In the genomic region with DNA sequence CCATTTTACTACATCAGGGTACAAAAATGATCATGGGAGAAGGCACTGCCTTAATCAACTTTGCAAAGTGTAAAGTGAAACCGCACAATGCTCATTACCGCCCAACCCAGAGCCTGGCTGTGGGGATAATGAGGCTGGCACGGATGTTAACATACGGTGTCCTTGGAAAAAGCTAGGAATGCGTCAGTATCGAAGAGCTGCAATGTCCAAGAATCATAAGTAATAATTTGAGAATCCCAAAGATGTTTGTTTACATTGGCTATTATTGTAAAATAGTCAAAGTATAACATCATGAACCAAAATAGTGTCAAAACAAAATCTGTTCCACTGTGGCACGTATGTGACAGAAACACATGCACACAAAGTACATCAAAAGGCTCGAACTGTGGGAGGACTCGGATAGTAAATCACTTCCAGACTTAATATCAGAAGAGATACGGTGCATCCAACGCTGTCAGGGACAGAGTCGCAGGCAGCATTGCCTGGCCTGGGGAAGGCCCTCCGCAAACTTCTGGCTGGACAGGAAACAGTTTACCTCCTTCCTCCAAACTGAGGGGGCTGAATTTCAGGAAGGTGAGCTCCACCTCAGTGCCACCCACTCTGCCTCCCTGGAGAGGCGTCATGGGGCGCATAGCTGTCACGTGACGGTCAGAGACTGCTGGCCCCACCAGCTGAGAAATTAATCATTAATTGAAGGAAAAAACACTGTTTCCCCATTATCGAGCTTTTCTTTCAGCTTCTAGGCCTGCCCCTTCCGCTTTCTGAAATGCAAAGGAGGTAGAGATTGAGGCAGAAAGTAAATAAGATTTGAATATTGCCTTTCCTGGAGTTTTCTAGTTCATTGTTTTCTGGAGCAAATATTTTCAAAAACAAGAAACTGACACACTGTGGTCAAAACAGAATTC, we compare ENCODE assay signal across 1 cellular context.
TF ChIP-seq lines count a peak whose summit lies in the region.

No MANE protein-coding gene starts in this region.

TF ChIP-seq in HepG2, 621 proteins besides CTCF, POLR2A, EP300 and RAD21 (continued from another document and continues in another):
- TF ChIP-seq, protein P1, sequence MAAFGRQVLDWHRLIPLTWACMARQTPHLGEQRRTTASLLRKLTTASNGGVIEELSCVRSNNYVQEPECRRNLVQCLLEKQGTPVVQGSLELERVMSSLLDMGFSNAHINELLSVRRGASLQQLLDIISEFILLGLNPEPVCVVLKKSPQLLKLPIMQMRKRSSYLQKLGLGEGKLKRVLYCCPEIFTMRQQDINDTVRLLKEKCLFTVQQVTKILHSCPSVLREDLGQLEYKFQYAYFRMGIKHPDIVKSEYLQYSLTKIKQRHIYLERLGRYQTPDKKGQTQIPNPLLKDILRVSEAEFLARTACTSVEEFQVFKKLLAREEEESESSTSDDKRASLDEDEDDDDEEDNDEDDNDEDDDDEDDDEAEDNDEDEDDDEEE (CRISPR knock-in tag; IDR thresholded peaks at IDR 0.05), result peak; percentile 80
- peak; percentile 72 for TF ChIP-seq CREM (IDR thresholded peaks at IDR 0.05)
- TF ChIP-seq CREM (CRISPR knock-in tag; IDR thresholded peaks at IDR 0.05), result no peak
- peak; percentile 81; the same call in 1 of the 2 replicates for TF ChIP-seq FOXC1 (CRISPR knock-in tag; IDR thresholded peaks at IDR 0.05; ENCODE audit: borderline replicate concordance)
- TF ChIP-seq DNMT1 (CRISPR knock-in tag; IDR thresholded peaks at IDR 0.05), result no peak
- TF ChIP-seq, protein P2, sequence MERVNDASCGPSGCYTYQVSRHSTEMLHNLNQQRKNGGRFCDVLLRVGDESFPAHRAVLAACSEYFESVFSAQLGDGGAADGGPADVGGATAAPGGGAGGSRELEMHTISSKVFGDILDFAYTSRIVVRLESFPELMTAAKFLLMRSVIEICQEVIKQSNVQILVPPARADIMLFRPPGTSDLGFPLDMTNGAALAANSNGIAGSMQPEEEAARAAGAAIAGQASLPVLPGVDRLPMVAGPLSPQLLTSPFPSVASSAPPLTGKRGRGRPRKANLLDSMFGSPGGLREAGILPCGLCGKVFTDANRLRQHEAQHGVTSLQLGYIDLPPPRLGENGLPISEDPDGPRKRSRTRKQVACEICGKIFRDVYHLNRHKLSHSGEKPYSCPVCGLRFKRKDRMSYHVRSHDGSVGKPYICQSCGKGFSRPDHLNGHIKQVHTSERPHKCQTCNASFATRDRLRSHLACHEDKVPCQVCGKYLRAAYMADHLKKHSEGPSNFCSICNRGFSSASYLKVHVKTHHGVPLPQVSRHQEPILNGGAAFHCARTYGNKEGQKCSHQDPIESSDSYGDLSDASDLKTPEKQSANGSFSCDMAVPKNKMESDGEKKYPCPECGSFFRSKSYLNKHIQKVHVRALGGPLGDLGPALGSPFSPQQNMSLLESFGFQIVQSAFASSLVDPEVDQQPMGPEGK (CRISPR knock-in tag; IDR thresholded peaks at IDR 0.05), result peak; percentile 96
- TF ChIP-seq, protein P3, sequence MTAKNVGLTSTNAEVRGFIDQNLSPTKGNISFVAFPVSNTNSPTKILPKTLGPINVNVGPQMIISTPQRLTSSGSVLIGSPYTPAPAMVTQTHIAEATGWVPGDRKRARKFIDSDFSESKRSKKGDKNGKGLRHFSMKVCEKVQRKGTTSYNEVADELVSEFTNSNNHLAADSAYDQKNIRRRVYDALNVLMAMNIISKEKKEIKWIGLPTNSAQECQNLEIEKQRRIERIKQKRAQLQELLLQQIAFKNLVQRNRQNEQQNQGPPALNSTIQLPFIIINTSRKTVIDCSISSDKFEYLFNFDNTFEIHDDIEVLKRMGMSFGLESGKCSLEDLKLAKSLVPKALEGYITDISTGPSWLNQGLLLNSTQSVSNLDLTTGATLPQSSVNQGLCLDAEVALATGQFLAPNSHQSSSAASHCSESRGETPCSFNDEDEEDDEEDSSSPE (CRISPR knock-in tag; IDR thresholded peaks at IDR 0.05), result peak; percentile 57; the same call in 1 of the 2 replicates
- TF ChIP-seq, protein P4, sequence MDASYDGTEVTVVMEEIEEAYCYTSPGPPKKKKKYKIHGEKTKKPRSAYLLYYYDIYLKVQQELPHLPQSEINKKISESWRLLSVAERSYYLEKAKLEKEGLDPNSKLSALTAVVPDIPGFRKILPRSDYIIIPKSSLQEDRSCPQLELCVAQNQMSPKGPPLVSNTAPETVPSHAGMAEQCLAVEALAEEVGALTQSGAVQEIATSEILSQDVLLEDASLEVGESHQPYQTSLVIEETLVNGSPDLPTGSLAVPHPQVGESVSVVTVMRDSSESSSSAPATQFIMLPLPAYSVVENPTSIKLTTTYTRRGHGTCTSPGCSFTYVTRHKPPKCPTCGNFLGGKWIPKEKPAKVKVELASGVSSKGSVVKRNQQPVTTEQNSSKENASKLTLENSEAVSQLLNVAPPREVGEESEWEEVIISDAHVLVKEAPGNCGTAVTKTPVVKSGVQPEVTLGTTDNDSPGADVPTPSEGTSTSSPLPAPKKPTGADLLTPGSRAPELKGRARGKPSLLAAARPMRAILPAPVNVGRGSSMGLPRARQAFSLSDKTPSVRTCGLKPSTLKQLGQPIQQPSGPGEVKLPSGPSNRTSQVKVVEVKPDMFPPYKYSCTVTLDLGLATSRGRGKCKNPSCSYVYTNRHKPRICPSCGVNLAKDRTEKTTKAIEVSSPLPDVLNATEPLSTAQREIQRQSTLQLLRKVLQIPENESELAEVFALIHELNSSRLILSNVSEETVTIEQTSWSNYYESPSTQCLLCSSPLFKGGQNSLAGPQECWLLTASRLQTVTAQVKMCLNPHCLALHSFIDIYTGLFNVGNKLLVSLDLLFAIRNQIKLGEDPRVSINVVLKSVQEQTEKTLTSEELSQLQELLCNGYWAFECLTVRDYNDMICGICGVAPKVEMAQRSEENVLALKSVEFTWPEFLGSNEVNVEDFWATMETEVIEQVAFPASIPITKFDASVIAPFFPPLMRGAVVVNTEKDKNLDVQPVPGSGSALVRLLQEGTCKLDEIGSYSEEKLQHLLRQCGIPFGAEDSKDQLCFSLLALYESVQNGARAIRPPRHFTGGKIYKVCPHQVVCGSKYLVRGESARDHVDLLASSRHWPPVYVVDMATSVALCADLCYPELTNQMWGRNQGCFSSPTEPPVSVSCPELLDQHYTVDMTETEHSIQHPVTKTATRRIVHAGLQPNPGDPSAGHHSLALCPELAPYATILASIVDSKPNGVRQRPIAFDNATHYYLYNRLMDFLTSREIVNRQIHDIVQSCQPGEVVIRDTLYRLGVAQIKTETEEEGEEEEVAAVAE (CRISPR knock-in tag; IDR thresholded peaks at IDR 0.05; ENCODE audit: borderline replicate concordance), result peak; percentile 71; the same call in 1 of the 2 replicates
- TF ChIP-seq, protein P5, sequence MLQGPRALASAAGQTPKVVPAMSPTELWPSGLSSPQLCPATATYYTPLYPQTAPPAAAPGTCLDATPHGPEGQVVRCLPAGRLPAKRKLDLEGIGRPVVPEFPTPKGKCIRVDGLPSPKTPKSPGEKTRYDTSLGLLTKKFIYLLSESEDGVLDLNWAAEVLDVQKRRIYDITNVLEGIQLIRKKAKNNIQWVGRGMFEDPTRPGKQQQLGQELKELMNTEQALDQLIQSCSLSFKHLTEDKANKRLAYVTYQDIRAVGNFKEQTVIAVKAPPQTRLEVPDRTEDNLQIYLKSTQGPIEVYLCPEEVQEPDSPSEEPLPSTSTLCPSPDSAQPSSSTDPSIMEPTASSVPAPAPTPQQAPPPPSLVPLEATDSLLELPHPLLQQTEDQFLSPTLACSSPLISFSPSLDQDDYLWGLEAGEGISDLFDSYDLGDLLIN (CRISPR knock-in tag; IDR thresholded peaks at IDR 0.05; ENCODE audit: borderline replicate concordance), result 0 out of 2 replicates have a peak, but pooled peaks have one; percentile 55
- TF ChIP-seq ZNF484 (CRISPR knock-in tag; IDR thresholded peaks at IDR 0.05; ENCODE audit: borderline replicate concordance, low read depth), result no peak
- TF ChIP-seq SAP130 (CRISPR knock-in tag; IDR thresholded peaks at IDR 0.05; ENCODE audit: low read depth), result peak; percentile 98
- no peak for TF ChIP-seq SRSF1 (optimal IDR thresholded peaks at IDR 0.05; ENCODE audit: low read depth, low read length)
- TF ChIP-seq FOXO1 (CRISPR knock-in tag; IDR thresholded peaks at IDR 0.05), result peak; percentile 75; the same call in 1 of the 2 replicates
- peak; percentile 51 for TF ChIP-seq PHF5A (CRISPR knock-in tag; IDR thresholded peaks at IDR 0.05; ENCODE audit: low read depth, unreplicated experiment)
- TF ChIP-seq ZNF572 (CRISPR knock-in tag; IDR thresholded peaks at IDR 0.05), result peak; percentile 52; the same call in 1 of the 2 replicates
- TF ChIP-seq, protein P6, sequence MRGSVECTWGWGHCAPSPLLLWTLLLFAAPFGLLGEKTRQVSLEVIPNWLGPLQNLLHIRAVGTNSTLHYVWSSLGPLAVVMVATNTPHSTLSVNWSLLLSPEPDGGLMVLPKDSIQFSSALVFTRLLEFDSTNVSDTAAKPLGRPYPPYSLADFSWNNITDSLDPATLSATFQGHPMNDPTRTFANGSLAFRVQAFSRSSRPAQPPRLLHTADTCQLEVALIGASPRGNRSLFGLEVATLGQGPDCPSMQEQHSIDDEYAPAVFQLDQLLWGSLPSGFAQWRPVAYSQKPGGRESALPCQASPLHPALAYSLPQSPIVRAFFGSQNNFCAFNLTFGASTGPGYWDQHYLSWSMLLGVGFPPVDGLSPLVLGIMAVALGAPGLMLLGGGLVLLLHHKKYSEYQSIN (CRISPR knock-in tag; IDR thresholded peaks at IDR 0.05; ENCODE audit: borderline replicate concordance), result no peak
- no peak for TF ChIP-seq ZNF777 (CRISPR knock-in tag; IDR thresholded peaks at IDR 0.05)
- peak; percentile 96 for TF ChIP-seq MED1 (CRISPR knock-in tag; IDR thresholded peaks at IDR 0.05)
- peak; percentile 4; the same call in 1 of the 2 replicates for TF ChIP-seq FOXP1 (IDR thresholded peaks at IDR 0.05)
- peak; percentile 84 for TF ChIP-seq FOXP1 (CRISPR knock-in tag; IDR thresholded peaks at IDR 0.05)
- TF ChIP-seq CBX2 (IDR thresholded peaks at IDR 0.05; ENCODE audit: low read depth, low read length), result no peak
- TF ChIP-seq CBX2 (CRISPR knock-in tag; IDR thresholded peaks at IDR 0.05; ENCODE audit: low read depth), result 0 out of 2 replicates have a peak, but pooled peaks have one; percentile 27
- TF ChIP-seq, protein P7, sequence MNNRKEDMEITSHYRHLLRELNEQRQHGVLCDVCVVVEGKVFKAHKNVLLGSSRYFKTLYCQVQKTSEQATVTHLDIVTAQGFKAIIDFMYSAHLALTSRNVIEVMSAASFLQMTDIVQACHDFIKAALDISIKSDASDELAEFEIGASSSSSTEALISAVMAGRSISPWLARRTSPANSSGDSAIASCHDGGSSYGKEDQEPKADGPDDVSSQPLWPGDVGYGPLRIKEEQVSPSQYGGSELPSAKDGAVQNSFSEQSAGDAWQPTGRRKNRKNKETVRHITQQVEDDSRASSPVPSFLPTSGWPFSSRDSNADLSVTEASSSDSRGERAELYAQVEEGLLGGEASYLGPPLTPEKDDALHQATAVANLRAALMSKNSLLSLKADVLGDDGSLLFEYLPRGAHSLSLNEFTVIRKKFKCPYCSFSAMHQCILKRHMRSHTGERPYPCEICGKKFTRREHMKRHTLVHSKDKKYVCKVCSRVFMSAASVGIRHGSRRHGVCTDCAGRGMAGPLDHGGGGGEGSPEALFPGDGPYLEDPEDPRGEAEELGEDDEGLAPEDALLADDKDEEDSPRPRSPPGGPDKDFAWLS (CRISPR knock-in tag; IDR thresholded peaks at IDR 0.05; ENCODE audit: borderline replicate concordance), result no peak
- peak; percentile 78; the same call in 1 of the 2 replicates for TF ChIP-seq POLR2AphosphoS2 (IDR thresholded peaks at IDR 0.05; ENCODE audit: low read depth, low read length)
- TF ChIP-seq ZMAT3 (CRISPR knock-in tag; conservative IDR thresholded peaks at IDR 0.05), result peak; percentile 67
- no peak for TF ChIP-seq WIZ (CRISPR knock-in tag; IDR thresholded peaks at IDR 0.05)
- TF ChIP-seq, protein P8, sequence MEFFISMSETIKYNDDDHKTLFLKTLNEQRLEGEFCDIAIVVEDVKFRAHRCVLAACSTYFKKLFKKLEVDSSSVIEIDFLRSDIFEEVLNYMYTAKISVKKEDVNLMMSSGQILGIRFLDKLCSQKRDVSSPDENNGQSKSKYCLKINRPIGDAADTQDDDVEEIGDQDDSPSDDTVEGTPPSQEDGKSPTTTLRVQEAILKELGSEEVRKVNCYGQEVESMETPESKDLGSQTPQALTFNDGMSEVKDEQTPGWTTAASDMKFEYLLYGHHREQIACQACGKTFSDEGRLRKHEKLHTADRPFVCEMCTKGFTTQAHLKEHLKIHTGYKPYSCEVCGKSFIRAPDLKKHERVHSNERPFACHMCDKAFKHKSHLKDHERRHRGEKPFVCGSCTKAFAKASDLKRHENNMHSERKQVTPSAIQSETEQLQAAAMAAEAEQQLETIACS (CRISPR knock-in tag; IDR thresholded peaks at IDR 0.05), result 0 out of 2 replicates have a peak, but pooled peaks have one; percentile 49
- TF ChIP-seq, protein P9, sequence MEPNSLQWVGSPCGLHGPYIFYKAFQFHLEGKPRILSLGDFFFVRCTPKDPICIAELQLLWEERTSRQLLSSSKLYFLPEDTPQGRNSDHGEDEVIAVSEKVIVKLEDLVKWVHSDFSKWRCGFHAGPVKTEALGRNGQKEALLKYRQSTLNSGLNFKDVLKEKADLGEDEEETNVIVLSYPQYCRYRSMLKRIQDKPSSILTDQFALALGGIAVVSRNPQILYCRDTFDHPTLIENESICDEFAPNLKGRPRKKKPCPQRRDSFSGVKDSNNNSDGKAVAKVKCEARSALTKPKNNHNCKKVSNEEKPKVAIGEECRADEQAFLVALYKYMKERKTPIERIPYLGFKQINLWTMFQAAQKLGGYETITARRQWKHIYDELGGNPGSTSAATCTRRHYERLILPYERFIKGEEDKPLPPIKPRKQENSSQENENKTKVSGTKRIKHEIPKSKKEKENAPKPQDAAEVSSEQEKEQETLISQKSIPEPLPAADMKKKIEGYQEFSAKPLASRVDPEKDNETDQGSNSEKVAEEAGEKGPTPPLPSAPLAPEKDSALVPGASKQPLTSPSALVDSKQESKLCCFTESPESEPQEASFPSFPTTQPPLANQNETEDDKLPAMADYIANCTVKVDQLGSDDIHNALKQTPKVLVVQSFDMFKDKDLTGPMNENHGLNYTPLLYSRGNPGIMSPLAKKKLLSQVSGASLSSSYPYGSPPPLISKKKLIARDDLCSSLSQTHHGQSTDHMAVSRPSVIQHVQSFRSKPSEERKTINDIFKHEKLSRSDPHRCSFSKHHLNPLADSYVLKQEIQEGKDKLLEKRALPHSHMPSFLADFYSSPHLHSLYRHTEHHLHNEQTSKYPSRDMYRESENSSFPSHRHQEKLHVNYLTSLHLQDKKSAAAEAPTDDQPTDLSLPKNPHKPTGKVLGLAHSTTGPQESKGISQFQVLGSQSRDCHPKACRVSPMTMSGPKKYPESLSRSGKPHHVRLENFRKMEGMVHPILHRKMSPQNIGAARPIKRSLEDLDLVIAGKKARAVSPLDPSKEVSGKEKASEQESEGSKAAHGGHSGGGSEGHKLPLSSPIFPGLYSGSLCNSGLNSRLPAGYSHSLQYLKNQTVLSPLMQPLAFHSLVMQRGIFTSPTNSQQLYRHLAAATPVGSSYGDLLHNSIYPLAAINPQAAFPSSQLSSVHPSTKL (CRISPR knock-in tag; IDR thresholded peaks at IDR 0.05), result peak; percentile 88
- no peak for TF ChIP-seq ZNF746 (CRISPR knock-in tag; IDR thresholded peaks at IDR 0.05)
- TF ChIP-seq HES4 (CRISPR knock-in tag; IDR thresholded peaks at IDR 0.05; ENCODE audit: borderline replicate concordance), result peak; percentile 66; the same call in 1 of the 2 replicates
- TF ChIP-seq, protein P10, sequence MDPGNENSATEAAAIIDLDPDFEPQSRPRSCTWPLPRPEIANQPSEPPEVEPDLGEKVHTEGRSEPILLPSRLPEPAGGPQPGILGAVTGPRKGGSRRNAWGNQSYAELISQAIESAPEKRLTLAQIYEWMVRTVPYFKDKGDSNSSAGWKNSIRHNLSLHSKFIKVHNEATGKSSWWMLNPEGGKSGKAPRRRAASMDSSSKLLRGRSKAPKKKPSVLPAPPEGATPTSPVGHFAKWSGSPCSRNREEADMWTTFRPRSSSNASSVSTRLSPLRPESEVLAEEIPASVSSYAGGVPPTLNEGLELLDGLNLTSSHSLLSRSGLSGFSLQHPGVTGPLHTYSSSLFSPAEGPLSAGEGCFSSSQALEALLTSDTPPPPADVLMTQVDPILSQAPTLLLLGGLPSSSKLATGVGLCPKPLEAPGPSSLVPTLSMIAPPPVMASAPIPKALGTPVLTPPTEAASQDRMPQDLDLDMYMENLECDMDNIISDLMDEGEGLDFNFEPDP (CRISPR knock-in tag; conservative IDR thresholded peaks at IDR 0.05), result no peak
